ENCODE assay signal across 9 cellular contexts in genomic region chr5:17219431-17219830, GRCh38. TPM values are rescaled to one million over a fixed set of nuclear protein-coding genes. Genes with fewer than 3 reads are reported as not detected.
DNase-seq lines count a peak whose midpoint lies in the region; ATAC-seq and TF ChIP-seq lines count a peak whose summit lies in the region.
"Had no signal": no experiment of that assay in that cellular context is flagged by ENCODE, and none has a peak within 500 bp of the region (broad histone marks: within the 10 kb centered on the region; RNA-seq: fewer than 3 reads in every experiment).

No MANE protein-coding gene starts in this region.

- TF ChIP-seq POLR2A in breast epithelium (IDR thresholded peaks at IDR 0.05), result no peak

- H3K4me1 ChIP-seq in HEK293 (ENCODE audit: control insufficient read depth, insufficient read depth, low read length) (peaks cover 37% of the 10 kb centered on the region), breast epithelium (no peaks in the 10 kb centered on the region), mononuclear cell (ENCODE audit: insufficient read depth, low read length) (peaks cover 36% of the 10 kb centered on the region)

- ATAC-seq in HG02798 (IDR thresholded peaks at IDR 0.05; ENCODE audit: poor library complexity, unreplicated experiment) (no peak), GM19324 (IDR thresholded peaks at IDR 0.05; ENCODE audit: low FRiP score, unreplicated experiment) (no peak), GM21528 (IDR thresholded peaks at IDR 0.05; ENCODE audit: low FRiP score, unreplicated experiment) (no peak)

- H3K27ac ChIP-seq in HEK293 (ENCODE audit: extremely low read depth, low read depth, low read length), result peak overlapping the region; percentile 97
- H3K27ac ChIP-seq in breast epithelium, result no peak overlapping the region

- no peak for TF ChIP-seq CTCF in AG04449 (IDR thresholded peaks at IDR 0.05; ENCODE audit: insufficient read depth, low read length, missing control alignments)
- TF ChIP-seq CTCF in HEK293 (tag by site-specific recombination; IDR thresholded peaks at IDR 0.05), result no peak
- TF ChIP-seq CTCF in breast epithelium (IDR thresholded peaks at IDR 0.05), result no peak

- H3K36me3 ChIP-seq in HEK293 (ENCODE audit: control insufficient read depth in 2 of 2, insufficient read depth in 1 of 2, low read length in 2 of 2), result peaks cover 11 to 14% of the 10 kb centered on the region in 2 experiments; a peak in 2 of 3 replicates
- no peaks in the 10 kb centered on the region for H3K36me3 ChIP-seq in breast epithelium

- H3K4me3 ChIP-seq in AG04449 (ENCODE audit: low read depth, low read length), result peak overlapping the region; percentile 95
- peak overlapping the region; percentile 89 for H3K4me3 ChIP-seq in HEK293 (ENCODE audit: low read depth, low read length)
- H3K4me3 ChIP-seq in breast epithelium, result peak overlapping the region; percentile 64 to 82 (median 64)
- H3K4me3 ChIP-seq in mononuclear cell (ENCODE audit: low read length), result peak overlapping the region; percentile 73

- intact Hi-C loops in breast epithelium (cut with DNase I; ENCODE audit: low total_unique reads), result no loop called here

- H3K27me3 ChIP-seq in breast epithelium (no peaks in the 10 kb centered on the region), mononuclear cell (ENCODE audit: insufficient read depth, low read length) (no peaks in the 10 kb centered on the region)

- CTCF ChIA-PET in AG04449 (lab: Yijun Ruan, JAX), result no interaction called here
- CTCF ChIA-PET in HEK293 (lab: Yijun Ruan, JAX), result no interaction called here

- H3K9me3 ChIP-seq in HEK293 (ENCODE audit: control insufficient read depth, insufficient read depth, low read depth, low read length) (no peaks in the 10 kb centered on the region), breast epithelium (no peaks in the 10 kb centered on the region), mononuclear cell (ENCODE audit: low read depth, low read length) (no peaks in the 10 kb centered on the region)

- POLR2A ChIA-PET in AG04449 (lab: Yijun Ruan, JAX) (no interaction called here), HEK293 (lab: Yijun Ruan, JAX) (interaction anchor here (2.0 kb wide), 1 partner anchor 160 kb away, joined by 5 read pairs; no protein-coding TSS in a partner anchor)

- no peak for DNase-seq in AG04449 (ENCODE audit: low read depth, low spot score)
- no peak for DNase-seq in breast epithelium (ENCODE audit: low spot score in 2 of 2)
- DNase-seq in SW 1271 (lab: John Stamatoyannopoulos, UW), result no peak
- DNase-seq: hippocampal formation had no signal

TF ChIP-seq in HEK293, 187 proteins besides CTCF, POLR2A, EP300 and RAD21:
- TF ChIP-seq KLF17 (tag by site-specific recombination; IDR thresholded peaks at IDR 0.05) (no peak), ZBTB17 (tag by site-specific recombination; IDR thresholded peaks at IDR 0.05) (no peak), MYNN (tag by site-specific recombination; IDR thresholded peaks at IDR 0.05; ENCODE audit: borderline replicate concordance) (no peak), ZBTB8A (tag by site-specific recombination; IDR thresholded peaks at IDR 0.05) (no peak), ZNF350 (tag by site-specific recombination; IDR thresholded peaks at IDR 0.05) (no peak), ZBTB44 (tag by site-specific recombination; IDR thresholded peaks at IDR 0.05) (no peak), ZNF138 (tag by site-specific recombination; IDR thresholded peaks at IDR 0.05; ENCODE audit: borderline replicate concordance) (no peak), ZNF146 (tag by site-specific recombination; IDR thresholded peaks at IDR 0.05) (no peak), BCL11B (tag by site-specific recombination; IDR thresholded peaks at IDR 0.05; ENCODE audit: low read depth) (no peak), FEZF1 (tag by site-specific recombination; IDR thresholded peaks at IDR 0.05) (no peak), ZNF626 (tag by site-specific recombination; IDR thresholded peaks at IDR 0.05) (no peak), ZXDB (tag by site-specific recombination; IDR thresholded peaks at IDR 0.05) (no peak), ZNF175 (tag by site-specific recombination; IDR thresholded peaks at IDR 0.05) (no peak), ZNF473 (tag by site-specific recombination; IDR thresholded peaks at IDR 0.05) (no peak), ZBTB10 (tag by site-specific recombination; IDR thresholded peaks at IDR 0.05) (no peak), SP3 (tag by site-specific recombination; IDR thresholded peaks at IDR 0.05) (no peak), ZNF623 (tag by site-specific recombination; IDR thresholded peaks at IDR 0.05) (no peak)
- TF ChIP-seq, protein P1, sequence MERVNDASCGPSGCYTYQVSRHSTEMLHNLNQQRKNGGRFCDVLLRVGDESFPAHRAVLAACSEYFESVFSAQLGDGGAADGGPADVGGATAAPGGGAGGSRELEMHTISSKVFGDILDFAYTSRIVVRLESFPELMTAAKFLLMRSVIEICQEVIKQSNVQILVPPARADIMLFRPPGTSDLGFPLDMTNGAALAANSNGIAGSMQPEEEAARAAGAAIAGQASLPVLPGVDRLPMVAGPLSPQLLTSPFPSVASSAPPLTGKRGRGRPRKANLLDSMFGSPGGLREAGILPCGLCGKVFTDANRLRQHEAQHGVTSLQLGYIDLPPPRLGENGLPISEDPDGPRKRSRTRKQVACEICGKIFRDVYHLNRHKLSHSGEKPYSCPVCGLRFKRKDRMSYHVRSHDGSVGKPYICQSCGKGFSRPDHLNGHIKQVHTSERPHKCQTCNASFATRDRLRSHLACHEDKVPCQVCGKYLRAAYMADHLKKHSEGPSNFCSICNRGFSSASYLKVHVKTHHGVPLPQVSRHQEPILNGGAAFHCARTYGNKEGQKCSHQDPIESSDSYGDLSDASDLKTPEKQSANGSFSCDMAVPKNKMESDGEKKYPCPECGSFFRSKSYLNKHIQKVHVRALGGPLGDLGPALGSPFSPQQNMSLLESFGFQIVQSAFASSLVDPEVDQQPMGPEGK (tag by site-specific recombination; IDR thresholded peaks at IDR 0.05), result no peak
- TF ChIP-seq, protein P2, sequence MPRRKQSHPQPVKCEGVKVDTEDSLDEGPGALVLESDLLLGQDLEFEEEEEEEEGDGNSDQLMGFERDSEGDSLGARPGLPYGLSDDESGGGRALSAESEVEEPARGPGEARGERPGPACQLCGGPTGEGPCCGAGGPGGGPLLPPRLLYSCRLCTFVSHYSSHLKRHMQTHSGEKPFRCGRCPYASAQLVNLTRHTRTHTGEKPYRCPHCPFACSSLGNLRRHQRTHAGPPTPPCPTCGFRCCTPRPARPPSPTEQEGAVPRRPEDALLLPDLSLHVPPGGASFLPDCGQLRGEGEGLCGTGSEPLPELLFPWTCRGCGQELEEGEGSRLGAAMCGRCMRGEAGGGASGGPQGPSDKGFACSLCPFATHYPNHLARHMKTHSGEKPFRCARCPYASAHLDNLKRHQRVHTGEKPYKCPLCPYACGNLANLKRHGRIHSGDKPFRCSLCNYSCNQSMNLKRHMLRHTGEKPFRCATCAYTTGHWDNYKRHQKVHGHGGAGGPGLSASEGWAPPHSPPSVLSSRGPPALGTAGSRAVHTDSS (tag by site-specific recombination; IDR thresholded peaks at IDR 0.05), result no peak

RNA-seq across cellular contexts. Expression of gene BASP1, which starts 2.0 kb away (rescaled TPM):
- total RNA-seq in breast epithelium, result 10 to 100 TPM; 19.9 to 50.1 (median 34.9) TPM
- 24.5 TPM for total RNA-seq in mononuclear cell
